ENCODE assay signal across 8 cellular contexts in genomic region chr17:50559674-50560184, GRCh38. TPM values are rescaled to one million over a fixed set of nuclear protein-coding genes. Genes with fewer than 3 reads are reported as not detected.
DNase-seq lines count a peak whose midpoint lies in the region; TF ChIP-seq lines count a peak whose summit lies in the region.

No MANE protein-coding gene starts in this region.

- no peak for TF ChIP-seq CTCF in brain (conservative IDR thresholded peaks at IDR 0.05)

- H3K9me3 Mint-ChIP-seq in brain = peaks cover 0 to 5% (median 0%) of the 10 kb centered on the region in 5 experiments
- H3K9me3 Mint-ChIP-seq in immature natural killer cell = no peaks in the 10 kb centered on the region

- no peaks in the 10 kb centered on the region for H3K36me3 Mint-ChIP-seq in brain
- peaks cover 0 to 3% (median 3%) of the 10 kb centered on the region in 3 donors for H3K36me3 Mint-ChIP-seq in immature natural killer cell

- H3K27ac Mint-ChIP-seq in brain (peak overlapping the region in 2 of 5 experiments; percentile 73 to 90), immature natural killer cell (no peak overlapping the region)

- H3K4me3 Mint-ChIP-seq in brain (peak overlapping the region; percentile 87 to 93 (median 88)), immature natural killer cell (peak overlapping the region; percentile 76 to 84 (median 79))

- DNase-seq in NCI-H526 (lab: John Stamatoyannopoulos, UW) (peak; percentile 44 to 76), NCI-H526 treated with DMSO at 0.1 percent for 48 hours (lab: John Stamatoyannopoulos, UW) (no peak), NCI-H82 (lab: John Stamatoyannopoulos, UW) (peak; percentile 99), immature natural killer cell (peak in 1 of 3 donors; percentile 26), NCI-H2107 (lab: John Stamatoyannopoulos, UW) (no peak), NCI-H2107 treated with DMSO at 0.1 percent for 48 hours (lab: John Stamatoyannopoulos, UW; ENCODE audit: unreplicated experiment) (no peak)
- peak; percentile 37 for DNase-seq in stimulated activated CD4-positive, alpha-beta T cell treated with anti-CD3 and anti-CD28 coated beads, Interleukin-4, amount 100 ng/mL, for 24 hours

- H3K27me3 Mint-ChIP-seq in brain (peaks cover 39% of the 10 kb centered on the region), immature natural killer cell (ENCODE audit: low read depth in 3 of 3) (peaks cover 14 to 19% (median 19%) of the 10 kb centered on the region in 3 donors)

- peaks cover 64% of the 10 kb centered on the region for H3K4me1 Mint-ChIP-seq in brain
- peaks cover 16 to 19% of the 10 kb centered on the region in 2 donors for H3K4me1 Mint-ChIP-seq in immature natural killer cell

RNA-seq across cellular contexts. Expression of gene CACNA1G, which starts 0.8 kb away (rescaled TPM):
- polyA plus RNA-seq in brain (ENCODE audit: insufficient read depth, low read depth, low replicate concordance) (2.0 TPM), immature natural killer cell (not detected)

RNA-seq across cellular contexts. Expression of gene SPATA20, which starts 12.8 kb away (rescaled TPM):
- polyA plus RNA-seq in brain (ENCODE audit: insufficient read depth, low read depth, low replicate concordance) (22.1 TPM), immature natural killer cell (10 to 100 TPM in 1 of 3 donors, 1 to 10 TPM in 2; 9.8 to 23.0 (median 9.9) TPM)

RNA-seq across cellular contexts. Expression of gene EPN3, which starts 27.2 kb away (rescaled TPM):
- polyA plus RNA-seq in brain (ENCODE audit: insufficient read depth, low read depth, low replicate concordance) (2.1 TPM), immature natural killer cell (not detected)

RNA-seq across cellular contexts. Expression of gene MYCBPAP, which starts 51.5 kb away (rescaled TPM):
- 0.61 TPM for polyA plus RNA-seq in brain (ENCODE audit: insufficient read depth, low read depth, low replicate concordance)
- under 1 TPM in 1 of 3 donors, not detected in 2; 1.00 TPM for polyA plus RNA-seq in immature natural killer cell

Comparison
In these comparisons a context has a peak if more than half of its experiments do, and no peak if none do; other contexts are left out.
1. DNase-seq: peak in NCI-H526 (2 of 2), NCI-H82 (single experiment) and stimulated activated CD4-positive, alpha-beta T cell treated with anti-CD3 and anti-CD28 coated beads, Interleukin-4, amount 100 ng/mL, for 24 hours (single experiment); none in NCI-H526 treated with DMSO at 0.1 percent for 48 hours (single experiment), NCI-H2107 (single experiment) and NCI-H2107 treated with DMSO at 0.1 percent for 48 hours (single experiment).